ENCODE assay signal across 22 cellular contexts in the genomic region with DNA sequence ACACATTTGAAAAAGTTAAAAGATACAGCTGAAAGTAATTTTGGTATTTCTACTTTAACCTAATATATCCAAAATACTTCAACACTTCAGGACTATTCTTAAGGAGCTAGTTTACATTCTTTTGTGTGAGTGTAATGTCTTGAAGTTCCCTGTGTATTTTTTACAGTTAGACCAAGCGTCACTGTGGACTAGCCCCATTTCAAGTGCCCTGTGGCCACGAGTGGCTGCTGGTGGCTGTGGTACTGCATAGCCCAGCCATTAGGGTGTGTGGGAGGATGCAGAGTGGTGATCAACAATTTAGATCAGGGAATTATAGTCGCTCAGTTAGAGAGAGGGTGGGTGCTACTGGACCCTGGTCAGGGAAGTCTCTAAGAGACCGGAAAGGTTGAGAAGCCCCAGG. TPM values are rescaled to one million over a fixed set of nuclear protein-coding genes. Genes with fewer than 3 reads are reported as not detected.
A peak's percentile ranks its signal among the peaks of the same experiment; 100 is the strongest.
DNase-seq lines count a peak whose midpoint lies in the region; ATAC-seq, FAIRE-seq and TF ChIP-seq lines count a peak whose summit lies in the region.
"Had no signal": no experiment of that assay in that cellular context is flagged by ENCODE, and none has a peak within 500 bp of the region (broad histone marks: within the 10 kb centered on the region; RNA-seq: fewer than 3 reads in every experiment).

No MANE protein-coding gene starts in this region.

- no peaks in the 10 kb centered on the region for H3K36me3 ChIP-seq in HepG2 (replicated peaks in 1 of 2; ENCODE audit: control insufficient read depth in 1 of 2, insufficient read depth in 2 of 2, low read length in 2 of 2)
- no peaks in the 10 kb centered on the region for H3K36me3 ChIP-seq in right lobe of liver
- no peaks in the 10 kb centered on the region for H3K36me3 ChIP-seq in esophagus muscularis mucosa
- H3K36me3 ChIP-seq in lung (ENCODE audit: control insufficient read depth in 2 of 2, insufficient read depth in 2 of 2, low read length in 2 of 2), result no peaks in the 10 kb centered on the region
- H3K36me3 ChIP-seq in psoas muscle (ENCODE audit: insufficient read depth in 1 of 2, low read depth in 1 of 2), result no peaks in the 10 kb centered on the region
- H3K36me3 ChIP-seq in H7 (replicated peaks; ENCODE audit: control insufficient read depth, insufficient read depth, low read length), result no peaks in the 10 kb centered on the region
- H3K36me3 ChIP-seq: BLaER1, Peyer's patch had no signal

- FAIRE-seq in HepG2 (lab: Jason Lieb, UNC), result no peak
- FAIRE-seq: GM12891 had no signal

- TF ChIP-seq CTCF in HepG2 (CRISPR knock-in tag; IDR thresholded peaks at IDR 0.05) (no peak), right lobe of liver (IDR thresholded peaks at IDR 0.05) (no peak), esophagus muscularis mucosa (IDR thresholded peaks at IDR 0.05) (no peak), lung (IDR thresholded peaks at IDR 0.05; ENCODE audit: control extremely low read depth, extremely low read depth) (no peak), psoas muscle (IDR thresholded peaks at IDR 0.05) (no peak), lower leg skin (IDR thresholded peaks at IDR 0.05) (no peak)

- DNase-seq in HepG2 (ENCODE audit: low spot score) (no peak), right lobe of liver (no peak), esophagus muscularis mucosa (ENCODE audit: extremely low spot score) (peak; percentile 29), lung (ENCODE audit: low spot score) (no peak), psoas muscle (no peak), SW 1271 (lab: John Stamatoyannopoulos, UW) (no peak), lower leg skin (ENCODE audit: low spot score in 2 of 2) (no peak), H7 (no peak)
- DNase-seq: CD8-positive, alpha-beta memory T cell; GDM1; MM.1S; NCI-H1092 treated with DMSO at 0.1 percent for 48 hours; NCI-H1694; NCI-H2107; NCI-H2227 treated with DMSO at 0.1 percent for 48 hours; NCI-H524; Peyer's patch; SHP77 had no signal

- peaks cover 24% of the 10 kb centered on the region for H3K4me1 ChIP-seq in HepG2 (ENCODE audit: insufficient read depth, low read length)
- H3K4me1 ChIP-seq in right lobe of liver, result peaks cover 0 to 6% (median 0%) of the 10 kb centered on the region in 4 donors
- peaks cover 0 to 82% (median 77%) of the 10 kb centered on the region in 4 donors for H3K4me1 ChIP-seq in esophagus muscularis mucosa
- peaks cover 0 to 11% of the 10 kb centered on the region in 2 donors for H3K4me1 ChIP-seq in lung (ENCODE audit: control insufficient read depth in 2 of 2, insufficient read depth in 2 of 2, low read length in 2 of 2)
- H3K4me1 ChIP-seq in psoas muscle, result no peaks in the 10 kb centered on the region
- H3K4me1 ChIP-seq: Peyer's patch had no signal

- H3K9me3 ChIP-seq in HepG2 (ENCODE audit: low read length) (no peaks in the 10 kb centered on the region), right lobe of liver (no peaks in the 10 kb centered on the region), esophagus muscularis mucosa (no peaks in the 10 kb centered on the region), lung (ENCODE audit: control insufficient read depth in 2 of 2, insufficient read depth in 1 of 2, low read length in 1 of 2) (no peaks in the 10 kb centered on the region), psoas muscle (no peaks in the 10 kb centered on the region)
- H3K9me3 ChIP-seq: BLaER1, Peyer's patch had no signal

- H3K27me3 ChIP-seq in HepG2 (ENCODE audit: control insufficient read depth in 1 of 2, insufficient read depth in 2 of 2, low read length in 2 of 2) (0 out of 5 replicates have a peak, but pooled peaks cover 0 to 4% of the 10 kb centered on the region in 2 experiments), right lobe of liver (no peaks in the 10 kb centered on the region), esophagus muscularis mucosa (no peaks in the 10 kb centered on the region), lung (ENCODE audit: control insufficient read depth, insufficient read depth) (no peaks in the 10 kb centered on the region), psoas muscle (ENCODE audit: insufficient read depth in 3 of 3, low read length in 2 of 3) (no peaks in the 10 kb centered on the region), H7 (ENCODE audit: control insufficient read depth, insufficient read depth, low read length) (no peaks in the 10 kb centered on the region)
- H3K27me3 ChIP-seq: BLaER1, Peyer's patch had no signal

- H3K27ac ChIP-seq in HepG2 (ENCODE audit: extremely low read length, insufficient read depth, low read length) (no peak overlapping the region), right lobe of liver (no peak overlapping the region), esophagus muscularis mucosa (replicated peaks in 1 of 4) (peak overlapping the region; percentile 77 to 83 (median 78)), lung (ENCODE audit: low read depth in 1 of 2, low read length in 1 of 2) (peak overlapping the region in 1 of 2 donors; percentile 66), psoas muscle (no peak overlapping the region)
- H3K27ac ChIP-seq: BLaER1, Peyer's patch had no signal

- no TSS peak for BruUV-seq in HepG2 (replicated peaks; lab: Mats Ljungman, UMichigan)

- H3K9ac ChIP-seq in HepG2 (ENCODE audit: insufficient read depth, low read depth, low read length), result no peak overlapping the region
- H3K9ac ChIP-seq: BLaER1 had no signal

- TF ChIP-seq EP300 in HepG2 (IDR thresholded peaks at IDR 0.05; ENCODE audit: low read depth in 2 of 2, low read length in 2 of 2), result no peak
- no peak for TF ChIP-seq EP300 in HepG2 (CRISPR knock-in tag; IDR thresholded peaks at IDR 0.05; ENCODE audit: borderline replicate concordance)
- TF ChIP-seq EP300 in esophagus muscularis mucosa (IDR thresholded peaks at IDR 0.05), result no peak

- TF ChIP-seq POLR2A in HepG2 (IDR thresholded peaks at IDR 0.05; ENCODE audit: insufficient read depth in 1 of 2, low read depth in 2 of 2, low read length in 2 of 2) (no peak), right lobe of liver (IDR thresholded peaks at IDR 0.05) (no peak), esophagus muscularis mucosa (IDR thresholded peaks at IDR 0.05; ENCODE audit: low read depth) (no peak), lower leg skin (IDR thresholded peaks at IDR 0.05) (no peak)

- in situ Hi-C loops in HepG2 (cut with HindIII; ENCODE audit: extremely low pct_ligation_motif_present, low pct_unique_long_range_greater_than_20kb), result no loop called here

- H3K4me3 ChIP-seq in HepG2 (replicated peaks in 1 of 3; ENCODE audit: insufficient read depth in 1 of 3, low read depth in 2 of 3, low read length in 3 of 3) (no peak overlapping the region), right lobe of liver (no peak overlapping the region), esophagus muscularis mucosa (no peak overlapping the region), lung (no peak overlapping the region), psoas muscle (no peak overlapping the region), lower leg skin (ENCODE audit: low read depth, poor library complexity, severe bottlenecking) (no peak overlapping the region), H7 (ENCODE audit: insufficient read depth, low read depth, low read length) (no peak overlapping the region)
- H3K4me3 ChIP-seq: BLaER1, GM23338, Peyer's patch had no signal

- intact Hi-C loops in HepG2 (cut with micrococcal nuclease; ENCODE audit: unreplicated experiment), result no loop called here
- intact Hi-C loops in right lobe of liver (cut with DNase I), result no loop called here
- intact Hi-C loops in esophagus muscularis mucosa (cut with DNase I), result loop anchor here (5.0 kb wide), 1 partner anchor 78 kb away; no protein-coding TSS in a partner anchor
- intact Hi-C loops in psoas muscle (cut with DNase I), result no loop called here
- intact Hi-C loops in lower leg skin (cut with DNase I; ENCODE audit: low total_unique reads), result no loop called here

- no peaks in the 10 kb centered on the region for H3K79me2 ChIP-seq in HepG2 (ENCODE audit: insufficient read depth, low read length)

- ATAC-seq in HepG2 (peak; percentile 21), right lobe of liver (no peak), lung (ENCODE audit: insufficient read depth, low FRiP score) (peak; percentile 34), psoas muscle (no peak)
- ATAC-seq: GM23338 had no signal

- 34% methylated on average over 4 of the region's 4 CpGs for WGBS in HepG2 (ENCODE audit: low lambda C conversion rate)
- WGBS in right lobe of liver (ENCODE audit: insufficient coverage, low coverage, low lambda C conversion rate, missing lambda C conversion rate), result 59% methylated on average over 4 of the region's 4 CpGs
- 57% methylated on average over 4 of the region's 4 CpGs for WGBS in esophagus muscularis mucosa
- 43 to 80% methylated on average over 4 of the region's 4 CpGs for WGBS in lung, 2 donors
- WGBS in psoas muscle, 3 donors, result 73 to 75% (median 74%) methylated on average over 4 of the region's 4 CpGs
- WGBS in lower leg skin, 2 donors, result 46 to 50% methylated on average over 4 of the region's 4 CpGs

- POLR2A ChIA-PET in HepG2 (lab: Yijun Ruan, JAX), result no interaction called here

- no peak overlapping the region for H2AFZ ChIP-seq in HepG2 (ENCODE audit: low read length)
- H2AFZ ChIP-seq: GM23338 had no signal

- H3K4me2 ChIP-seq in HepG2 (ENCODE audit: low read depth, low read length), result no peak overlapping the region
- H3K4me2 ChIP-seq: BLaER1, GM23338 had no signal

- no peaks in the 10 kb centered on the region for H4K20me1 ChIP-seq in HepG2 (ENCODE audit: insufficient read depth, low read length)
- H4K20me1 ChIP-seq: BLaER1 had no signal

- TF ChIP-seq RAD21 in HepG2 (CRISPR knock-in tag; IDR thresholded peaks at IDR 0.05), result no peak

- CTCF ChIA-PET in HepG2 (lab: Yijun Ruan, JAX; ENCODE audit: low intra/inter-chr PET ratio, low total read pairs), result no interaction called here

RNA-seq across cellular contexts. Expression of gene CST5, which starts 0.9 kb away (rescaled TPM):
- not detected in 2 replicates for total RNA-seq in HepG2 (2016; rRNA removed; fragmentation: Illumina TruSeq; extraction: Trizol)
- not detected in 2 replicates for total RNA-seq in HepG2 (2016; cell fraction: cytosol; rRNA removed; fragmentation: Illumina TruSeq; extraction: Trizol; ENCODE audit: low read depth)
- total RNA-seq in HepG2 (2016; cell fraction: insoluble cytoplasmic fraction; rRNA removed; fragmentation: Illumina TruSeq; extraction: Trizol), result 0.27 TPM in 1 of 2 replicates, not detected in the other
- not detected in 2 replicates for total RNA-seq in HepG2 (2016; cell fraction: membrane; rRNA removed; fragmentation: Illumina TruSeq; extraction: Trizol)
- total RNA-seq in HepG2 (2016; cell fraction: nucleus; rRNA removed; fragmentation: Illumina TruSeq; extraction: Trizol), result not detected in 2 replicates
- polyA plus RNA-seq in HepG2 (2011; rRNA removed), result 0.16 TPM in 1 of 2 replicates, not detected in the other
- polyA plus RNA-seq in HepG2 (2011; cell fraction: cytosol; rRNA removed), result 0.09 TPM in 1 of 2 replicates, not detected in the other
- polyA plus RNA-seq in HepG2 (2011; cell fraction: nucleus; rRNA removed), result 0.35 TPM in 1 of 2 replicates, not detected in the other
- polyA plus RNA-seq in HepG2 (2012), result 0.20 TPM in 1 of 2 replicates, not detected in the other
- polyA plus RNA-seq in HepG2 (2016; cell fraction: cytosol; fragmentation: Illumina TruSeq; extraction: Trizol; ENCODE audit: low read depth), result not detected in 2 replicates
- polyA plus RNA-seq in HepG2 (2016; cell fraction: insoluble cytoplasmic fraction; fragmentation: Illumina TruSeq; extraction: Trizol; ENCODE audit: low read depth), result not detected in 2 replicates
- polyA plus RNA-seq in HepG2 (2016; cell fraction: membrane; fragmentation: Illumina TruSeq; extraction: Trizol; ENCODE audit: low read depth), result not detected in 2 replicates
- not detected in 2 replicates for polyA plus RNA-seq in HepG2 (2016; cell fraction: nucleus; fragmentation: Illumina TruSeq; extraction: Trizol; ENCODE audit: insufficient read depth, low read depth)
- not detected in 2 replicates for polyA minus RNA-seq in HepG2 (2011; rRNA and poly(A)+ RNA removed; ENCODE audit: low replicate concordance)
- not detected in 2 replicates for polyA minus RNA-seq in HepG2 (2011; cell fraction: cytosol; rRNA and poly(A)+ RNA removed)
- polyA minus RNA-seq in HepG2 (2011; cell fraction: nucleus; rRNA and poly(A)+ RNA removed), result not detected in 2 replicates
- total RNA-seq in right lobe of liver, result not detected
- 1 to 10 TPM in 3 of 4 donors, not detected in 1; 1.4 to 4.5 (median 3.7) TPM for total RNA-seq in esophagus muscularis mucosa
- total RNA-seq in lung, result under 1 TPM in 1 of 2 donors, not detected in 1; 0.37 TPM
- polyA plus RNA-seq in lung, result under 1 TPM; 0.55 to 0.65 TPM
- not detected for total RNA-seq in psoas muscle
- polyA plus RNA-seq in psoas muscle, result not detected
- total RNA-seq in lower leg skin, result not detected
- total RNA-seq in H7 (2014; rRNA removed; shearing (Covaris generic)), result not detected in 2 replicates
- total RNA-seq: A172; CD8-positive, alpha-beta memory T cell; GM23338; Peyer's patch had no signal
- polyA plus RNA-seq: CD8-positive, alpha-beta memory T cell; GM23338 had no signal

RNA-seq across cellular contexts. Expression of gene CST2, which starts 53.9 kb away (rescaled TPM):
- total RNA-seq in HepG2 (2016; rRNA removed; fragmentation: Illumina TruSeq; extraction: Trizol) (not detected in 2 replicates), right lobe of liver (under 1 TPM in 2 of 6 experiments, not detected in 4; 0.50 to 0.80 TPM), esophagus muscularis mucosa (1 to 10 TPM in 1 of 4 donors, under 1 TPM in 2, not detected in 1; 0.45 to 2.1 (median 0.86) TPM), lung (under 1 TPM in 1 of 2 donors, not detected in 1; 0.28 TPM), psoas muscle (not detected), lower leg skin (not detected)
- total RNA-seq in HepG2 (2016; cell fraction: cytosol; rRNA removed; fragmentation: Illumina TruSeq; extraction: Trizol; ENCODE audit: low read depth), result not detected in 2 replicates
- total RNA-seq in HepG2 (2016; cell fraction: insoluble cytoplasmic fraction; rRNA removed; fragmentation: Illumina TruSeq; extraction: Trizol), result not detected in 2 replicates
- total RNA-seq in HepG2 (2016; cell fraction: membrane; rRNA removed; fragmentation: Illumina TruSeq; extraction: Trizol), result not detected in 2 replicates
- total RNA-seq in HepG2 (2016; cell fraction: nucleus; rRNA removed; fragmentation: Illumina TruSeq; extraction: Trizol), result not detected in 2 replicates
- polyA plus RNA-seq in HepG2 (2011; rRNA removed) (not detected in 2 replicates), lung (1 to 10 TPM in 1 of 2 donors, under 1 TPM in 1; 0.31 to 1.1 TPM), psoas muscle (not detected)
- not detected in 2 replicates for polyA plus RNA-seq in HepG2 (2011; cell fraction: cytosol; rRNA removed)
- polyA plus RNA-seq in HepG2 (2011; cell fraction: nucleus; rRNA removed), result not detected in 2 replicates
- not detected in 2 replicates for polyA plus RNA-seq in HepG2 (2012)
- polyA plus RNA-seq in HepG2 (2016; cell fraction: cytosol; fragmentation: Illumina TruSeq; extraction: Trizol; ENCODE audit: low read depth), result not detected in 2 replicates
- not detected in 2 replicates for polyA plus RNA-seq in HepG2 (2016; cell fraction: insoluble cytoplasmic fraction; fragmentation: Illumina TruSeq; extraction: Trizol; ENCODE audit: low read depth)
- polyA plus RNA-seq in HepG2 (2016; cell fraction: membrane; fragmentation: Illumina TruSeq; extraction: Trizol; ENCODE audit: low read depth), result not detected in 2 replicates
- polyA plus RNA-seq in HepG2 (2016; cell fraction: nucleus; fragmentation: Illumina TruSeq; extraction: Trizol; ENCODE audit: insufficient read depth, low read depth), result not detected in 2 replicates
- not detected in 2 replicates for polyA minus RNA-seq in HepG2 (2011; rRNA and poly(A)+ RNA removed; ENCODE audit: low replicate concordance)
- polyA minus RNA-seq in HepG2 (2011; cell fraction: cytosol; rRNA and poly(A)+ RNA removed), result not detected in 2 replicates
- polyA minus RNA-seq in HepG2 (2011; cell fraction: nucleus; rRNA and poly(A)+ RNA removed), result not detected in 2 replicates
- not detected in 2 replicates for total RNA-seq in H7 (2014; rRNA removed; shearing (Covaris generic))
- total RNA-seq: A172; CD8-positive, alpha-beta memory T cell; GM23338; Peyer's patch had no signal
- polyA plus RNA-seq: CD8-positive, alpha-beta memory T cell; GM23338 had no signal

Comparison
In these comparisons a context has a peak if more than half of its experiments do, and no peak if none do; other contexts are left out.
1. ATAC-seq: peak in HepG2 (single experiment) and lung (single experiment); none in right lobe of liver (0 of 4) and psoas muscle (0 of 4).
2. H3K27ac ChIP-seq: peak in esophagus muscularis mucosa (4 of 4); none in HepG2 (single experiment), right lobe of liver (0 of 3) and psoas muscle (single experiment).